12 cellular contexts compared by ENCODE assay signal in genomic region chr10:69217119-69217754, GRCh38. TPM values are rescaled to one million over a fixed set of nuclear protein-coding genes. Genes with fewer than 3 reads are reported as not detected.
DNase-seq lines count a peak whose midpoint lies in the region; ATAC-seq and TF ChIP-seq lines count a peak whose summit lies in the region.
"Had no signal": no experiment of that assay in that cellular context is flagged by ENCODE, and none has a peak within 500 bp of the region (broad histone marks: within the 10 kb centered on the region; RNA-seq: fewer than 3 reads in every experiment).

No MANE protein-coding gene starts in this region.

- POLR2A ChIA-PET in AG04450 (lab: Yijun Ruan, JAX) = interaction anchor here (0.7 kb wide), 1 partner anchor 93 kb away, joined by 3 read pairs; no protein-coding TSS in a partner anchor

- H3K4me3 ChIP-seq in AG04450 (ENCODE audit: low read depth, low read length) = no peak overlapping the region
- H3K4me3 ChIP-seq: adrenal gland, psoas muscle had no signal

- CTCF ChIA-PET in AG04450 (lab: Charles Lee) = interaction anchor here (0.5 kb wide), 1 partner anchor 64 kb away, joined by 5 read pairs; no protein-coding TSS in a partner anchor

- DNase-seq in AG04450 (ENCODE audit: low read depth, low spot score) (peak; percentile 32), HS-5 (ENCODE audit: low read depth) (peak; percentile 91), astrocyte of the hippocampus (ENCODE audit: low read depth, low spot score) (peak; percentile 86), kidney tubule cell (ENCODE audit: low spot score) (peak; percentile 98), NCI-H524 treated with DMSO at 0.1 percent for 48 hours (lab: John Stamatoyannopoulos, UW) (no peak), mesothelial cell of epicardium (ENCODE audit: low spot score in 2 of 2, unreplicated experiment in 2 of 2) (no peak), NCI-H2107 treated with DMSO at 0.1 percent for 48 hours (lab: John Stamatoyannopoulos, UW; ENCODE audit: unreplicated experiment) (no peak)
- DNase-seq: adrenal gland; CD8-positive, alpha-beta T cell; KBM-7; psoas muscle had no signal

- TF ChIP-seq CTCF in AG04450 (IDR thresholded peaks at IDR 0.05; ENCODE audit: low read depth, low read length) (no peak), mesothelial cell of epicardium (IDR thresholded peaks at IDR 0.05; ENCODE audit: unreplicated experiment) (no peak)

- H3K9me3 ChIP-seq in AG04450 (ENCODE audit: control insufficient read depth, insufficient read depth, low read length) = no peaks in the 10 kb centered on the region
- H3K9me3 ChIP-seq: adrenal gland, psoas muscle had no signal

- H3K4me3 Mint-ChIP-seq in mesothelial cell of epicardium = no peak overlapping the region
- H3K4me3 Mint-ChIP-seq: CD8-positive, alpha-beta T cell had no signal

- no peak overlapping the region for H3K27ac ChIP-seq in AG04450 (ENCODE audit: low read depth, low read length)
- H3K27ac ChIP-seq: adrenal gland, psoas muscle had no signal

- peaks cover 13% of the 10 kb centered on the region for H3K9me3 Mint-ChIP-seq in mesothelial cell of epicardium

- no peak for ATAC-seq in GM21360 (IDR thresholded peaks at IDR 0.05; ENCODE audit: unreplicated experiment)
- ATAC-seq: CD8-positive, alpha-beta T cell; psoas muscle had no signal

- H3K27me3 Mint-ChIP-seq in mesothelial cell of epicardium (ENCODE audit: low read depth) = no peaks in the 10 kb centered on the region

- no peaks in the 10 kb centered on the region for H3K27me3 ChIP-seq in AG04450 (ENCODE audit: control insufficient read depth, insufficient read depth, low read length)

- peaks cover 9% of the 10 kb centered on the region for H3K4me1 Mint-ChIP-seq in mesothelial cell of epicardium

- no peaks in the 10 kb centered on the region for H3K36me3 Mint-ChIP-seq in mesothelial cell of epicardium
- H3K36me3 Mint-ChIP-seq: CD8-positive, alpha-beta T cell had no signal

- H3K27ac Mint-ChIP-seq in mesothelial cell of epicardium = no peak overlapping the region
- H3K27ac Mint-ChIP-seq: CD8-positive, alpha-beta T cell had no signal

RNA-seq across cellular contexts. Expression of gene HKDC1, which starts 2.9 kb away (rescaled TPM):
- 0.47 and 0.83 TPM in 2 replicates for polyA plus RNA-seq in AG04450 (2011; rRNA removed)
- polyA minus RNA-seq in AG04450 (2011; rRNA and poly(A)+ RNA removed) = 0.14 and 0.26 TPM in 2 replicates
- total RNA-seq in mesothelial cell of epicardium = 0.14 TPM in 1 of 3 replicates, not detected in the others
- total RNA-seq: psoas muscle had no signal

RNA-seq across cellular contexts. Expression of gene SUPV3L1, which starts 37.2 kb away (rescaled TPM):
- 28.0 and 31.8 TPM in 2 replicates for polyA plus RNA-seq in AG04450 (2011; rRNA removed)
- polyA minus RNA-seq in AG04450 (2011; rRNA and poly(A)+ RNA removed) = 28.1 and 45.3 TPM in 2 replicates
- total RNA-seq in mesothelial cell of epicardium = 38.0 to 42.4 TPM (median 38.3 TPM) in 3 replicates

Comparison
In these comparisons a context has a peak if more than half of its experiments do, and no peak if none do; other contexts are left out.
1. DNase-seq: peak in AG04450 (single experiment), HS-5 (single experiment), astrocyte of the hippocampus (single experiment) and kidney tubule cell (single experiment); none in NCI-H524 treated with DMSO at 0.1 percent for 48 hours (single experiment), mesothelial cell of epicardium (0 of 2) and NCI-H2107 treated with DMSO at 0.1 percent for 48 hours (single experiment).